18 cellular contexts compared by ENCODE assay signal in genomic region chr3:97967966-97968365, GRCh38. TPM values are rescaled to one million over a fixed set of nuclear protein-coding genes. Genes with fewer than 3 reads are reported as not detected.
DNase-seq lines count a peak whose midpoint lies in the region; ATAC-seq and TF ChIP-seq lines count a peak whose summit lies in the region.
"Had no signal": no experiment of that assay in that cellular context is flagged by ENCODE, and none has a peak within 500 bp of the region (broad histone marks: within the 10 kb centered on the region; RNA-seq: fewer than 3 reads in every experiment).

No MANE protein-coding gene starts in this region.

- ATAC-seq in T-helper 17 cell: no peak
- ATAC-seq in GM21390 (IDR thresholded peaks at IDR 0.05; ENCODE audit: unreplicated experiment): no peak
- ATAC-seq: esophagus mucosa; naive thymus-derived CD4-positive, alpha-beta T cell; T-cell had no signal

- peak; percentile 22 for TF ChIP-seq CTCF in GM12864 (IDR thresholded peaks at IDR 0.05; ENCODE audit: low read depth, low read length, missing control alignments)

- peaks cover 5% of the 10 kb centered on the region for H3K36me3 Mint-ChIP-seq in T-helper 17 cell (ENCODE audit: low read depth)

- in situ Hi-C loops in KBM-7 (cut with MboI; ENCODE audit: low pct_unique_long_range_greater_than_20kb, low sequenced_read_pairs): no loop called here

- H3K4me3 ChIP-seq in GM12864 (ENCODE audit: low read depth, low read length): no peak overlapping the region
- H3K4me3 ChIP-seq: prostate gland had no signal

- H3K4me1 Mint-ChIP-seq in T-helper 17 cell: peaks cover 58% of the 10 kb centered on the region

- H3K9me3 ChIP-seq in T-helper 17 cell (ENCODE audit: control insufficient read depth, low read length, poor library complexity, severe bottlenecking): no peaks in the 10 kb centered on the region
- H3K9me3 ChIP-seq: prostate gland had no signal

- DNase-seq in COLO668 (lab: John Stamatoyannopoulos, UW; ENCODE audit: unreplicated experiment): peak; percentile 1
- no peak for DNase-seq in GM12864 (ENCODE audit: low read depth)
- no peak for DNase-seq in T-helper 17 cell
- peak; percentile 24 for DNase-seq in iPS-NIHi11 (ENCODE audit: low spot score)
- no peak for DNase-seq in KBM-7
- no peak for DNase-seq in pons (ENCODE audit: low spot score)
- DNase-seq: activated B cell treated with CpG ODN at 0.5 μM for 24 hours; brain microvascular endothelial cell; head of caudate nucleus; Karpas-422; mammary epithelial cell; naive thymus-derived CD4-positive, alpha-beta T cell; NCI-H226; T-cell had no signal

- H3K27ac Mint-ChIP-seq in T-helper 17 cell: peak overlapping the region; percentile 84
- H3K27ac Mint-ChIP-seq: activated B cell treated with CpG ODN at 0.5 μM for 24 hours; activated naive CD4-positive, alpha-beta T cell treated with anti-CD3 and anti-CD28 coated beads for 36 hours; T-cell had no signal

- no peaks in the 10 kb centered on the region for H3K27me3 Mint-ChIP-seq in T-helper 17 cell
- H3K27me3 Mint-ChIP-seq: activated B cell treated with CpG ODN at 0.5 μM for 24 hours; naive thymus-derived CD4-positive, alpha-beta T cell; T-cell had no signal

- no peak overlapping the region for H3K4me3 Mint-ChIP-seq in T-helper 17 cell
- H3K4me3 Mint-ChIP-seq: activated B cell treated with CpG ODN at 0.5 μM for 24 hours; activated naive CD4-positive, alpha-beta T cell treated with anti-CD3 and anti-CD28 coated beads for 36 hours had no signal

RNA-seq across cellular contexts. Expression of gene RIOX2, which starts 4.3 kb away (rescaled TPM):
- 10 to 100 TPM; 21.1 to 22.7 TPM for total RNA-seq in T-helper 17 cell

Comparison
In these comparisons a context has a peak if more than half of its experiments do, and no peak if none do; other contexts are left out.
1. DNase-seq: peak in COLO668 (single experiment) and iPS-NIHi11 (single experiment); none in GM12864 (single experiment), T-helper 17 cell (0 of 3), KBM-7 (single experiment) and pons (single experiment).